11 cellular contexts compared by ENCODE assay signal in the genomic region with DNA sequence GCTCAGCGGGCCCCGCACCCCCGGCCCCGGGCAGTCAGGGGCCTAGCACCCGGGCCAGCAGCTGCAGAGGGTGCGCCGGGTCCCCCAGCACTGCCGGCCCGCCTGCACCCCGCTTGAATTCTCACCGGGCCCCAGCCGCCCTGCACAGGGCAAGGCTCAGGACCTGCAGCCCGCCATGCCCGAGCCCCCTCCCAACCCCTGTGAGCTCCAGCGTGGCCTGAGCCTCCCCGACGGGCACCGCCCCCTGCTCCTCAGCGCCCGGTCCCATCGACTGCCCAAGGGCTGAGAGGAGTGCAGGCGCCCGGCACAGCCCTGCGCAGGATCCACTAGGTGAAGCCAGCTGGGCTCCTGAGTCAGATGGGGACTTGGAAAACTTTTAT. TPM values are rescaled to one million over a fixed set of nuclear protein-coding genes. Genes with fewer than 3 reads are reported as not detected.
DNase-seq lines count a peak whose midpoint lies in the region; ATAC-seq and TF ChIP-seq lines count a peak whose summit lies in the region.
"Had no signal": no experiment of that assay in that cellular context is flagged by ENCODE, and none has a peak within 500 bp of the region (broad histone marks: within the 10 kb centered on the region; RNA-seq: fewer than 3 reads in every experiment).

No MANE protein-coding gene starts in this region.

- no peaks in the 10 kb centered on the region for H4K20me1 ChIP-seq in DND-41 (ENCODE audit: insufficient read depth, low read length)

- ATAC-seq in CD4-positive, CD25-positive, alpha-beta regulatory T cell (ENCODE audit: low read depth in 2 of 2): no peak
- no peak for ATAC-seq in DND-41 (ENCODE audit: insufficient read depth, low read depth)
- no peak for ATAC-seq in activated T-helper 17 cell treated with anti-CD3 and anti-CD28 coated beads, Interleukin-2, amount 50 U/mL, for 72 hours (replicated peaks)
- ATAC-seq in naive thymus-derived CD4-positive, alpha-beta T cell: no peak
- ATAC-seq: effector memory CD8-positive, alpha-beta T cell had no signal

- CTCF ChIA-PET in naive thymus-derived CD4-positive, alpha-beta T cell (lab: Charles Lee): no interaction called here

- TF ChIP-seq EP300 in tibial nerve (IDR thresholded peaks at IDR 0.05): no peak

- no peak for TF ChIP-seq CTCF in DND-41 (IDR thresholded peaks at IDR 0.05; ENCODE audit: borderline replicate concordance, extremely low read depth, low read length, poor library complexity, severe bottlenecking)
- no peak for TF ChIP-seq CTCF in tibial nerve (IDR thresholded peaks at IDR 0.05)

- H3K4me1 ChIP-seq in CD4-positive, CD25-positive, alpha-beta regulatory T cell (ENCODE audit: control insufficient read depth, insufficient read depth, low read length, poor library complexity, severe bottlenecking): peaks cover 27% of the 10 kb centered on the region
- peaks cover 27% of the 10 kb centered on the region for H3K4me1 ChIP-seq in DND-41 (ENCODE audit: insufficient read depth, low read length)
- H3K4me1 ChIP-seq in naive thymus-derived CD4-positive, alpha-beta T cell (ENCODE audit: control insufficient read depth in 2 of 2, insufficient read depth in 2 of 2, low read length in 2 of 2): peaks cover 6 to 8% of the 10 kb centered on the region in 2 donors
- H3K4me1 ChIP-seq in tibial nerve: peaks cover 0 to 28% (median 12%) of the 10 kb centered on the region in 4 donors

- 96 to 99% methylated on average over 16 to 24 of the region's 24 CpGs for WGBS in tibial nerve, 2 donors

- no peak overlapping the region for H3K4me3 ChIP-seq in CD4-positive, CD25-positive, alpha-beta regulatory T cell (ENCODE audit: low read depth, low read length)
- H3K4me3 ChIP-seq in DND-41 (ENCODE audit: low read depth in 1 of 2, low read length in 2 of 2): no peak overlapping the region
- no peak overlapping the region for H3K4me3 ChIP-seq in naive thymus-derived CD4-positive, alpha-beta T cell (ENCODE audit: low read length)
- no peak overlapping the region for H3K4me3 ChIP-seq in tibial nerve

- no peaks in the 10 kb centered on the region for H3K9me3 ChIP-seq in CD4-positive, CD25-positive, alpha-beta regulatory T cell (ENCODE audit: control insufficient read depth in 2 of 2, low read length in 2 of 2)
- H3K9me3 ChIP-seq in DND-41 (ENCODE audit: insufficient read depth, low read length, severe bottlenecking): no peaks in the 10 kb centered on the region
- no peaks in the 10 kb centered on the region for H3K9me3 ChIP-seq in naive thymus-derived CD4-positive, alpha-beta T cell (ENCODE audit: control insufficient read depth in 2 of 3, low read length in 3 of 3)
- no peaks in the 10 kb centered on the region for H3K9me3 ChIP-seq in tibial nerve
- H3K9me3 ChIP-seq: upper lobe of left lung had no signal

- peaks cover 55% of the 10 kb centered on the region for H3K79me2 ChIP-seq in DND-41 (ENCODE audit: insufficient read depth, low read length)

- no peaks in the 10 kb centered on the region for H3K27me3 ChIP-seq in CD4-positive, CD25-positive, alpha-beta regulatory T cell (ENCODE audit: control insufficient read depth, insufficient read depth, low read length)
- no peaks in the 10 kb centered on the region for H3K27me3 ChIP-seq in DND-41 (ENCODE audit: insufficient read depth, low read length, poor library complexity)
- no peaks in the 10 kb centered on the region for H3K27me3 ChIP-seq in naive thymus-derived CD4-positive, alpha-beta T cell (ENCODE audit: control insufficient read depth in 2 of 2, insufficient read depth in 2 of 2, low read length in 2 of 2)
- no peaks in the 10 kb centered on the region for H3K27me3 ChIP-seq in tibial nerve
- H3K27me3 ChIP-seq: upper lobe of left lung had no signal

- H3K9me3 Mint-ChIP-seq in CD4-positive, CD25-positive, alpha-beta regulatory T cell: no peaks in the 10 kb centered on the region
- no peaks in the 10 kb centered on the region for H3K9me3 Mint-ChIP-seq in activated T-helper 17 cell treated with anti-CD3 and anti-CD28 coated beads, Interleukin-2, amount 50 U/mL, for 72 hours
- peaks cover 0 to 2% (median 0%) of the 10 kb centered on the region in 11 donors for H3K9me3 Mint-ChIP-seq in naive thymus-derived CD4-positive, alpha-beta T cell
- H3K9me3 Mint-ChIP-seq: effector memory CD8-positive, alpha-beta T cell had no signal

- H2AFZ ChIP-seq in DND-41 (ENCODE audit: low read depth, low read length): no peak overlapping the region

- H3K4me3 Mint-ChIP-seq in CD4-positive, CD25-positive, alpha-beta regulatory T cell: peak overlapping the region; percentile 57 to 84 (median 76)
- peak overlapping the region; percentile 59 for H3K4me3 Mint-ChIP-seq in activated T-helper 17 cell treated with anti-CD3 and anti-CD28 coated beads, Interleukin-2, amount 50 U/mL, for 72 hours
- peak overlapping the region in 8 of 10 donors; percentile 47 to 77 (median 58) for H3K4me3 Mint-ChIP-seq in naive thymus-derived CD4-positive, alpha-beta T cell

- peak overlapping the region; percentile 8; the same call in 1 of the 2 replicates for H3K4me2 ChIP-seq in DND-41 (ENCODE audit: insufficient read depth, low read length)

- H3K27me3 Mint-ChIP-seq in CD4-positive, CD25-positive, alpha-beta regulatory T cell: no peaks in the 10 kb centered on the region
- H3K27me3 Mint-ChIP-seq in activated T-helper 17 cell treated with anti-CD3 and anti-CD28 coated beads, Interleukin-2, amount 50 U/mL, for 72 hours: no peaks in the 10 kb centered on the region
- H3K27me3 Mint-ChIP-seq in naive thymus-derived CD4-positive, alpha-beta T cell: no peaks in the 10 kb centered on the region
- H3K27me3 Mint-ChIP-seq: effector memory CD8-positive, alpha-beta T cell had no signal

- intact Hi-C loops in naive thymus-derived CD4-positive, alpha-beta T cell (cut with micrococcal nuclease): loop anchor here in 1 of 2 donors (5.0 kb wide), 1 partner anchor 305 kb away; a partner anchor contains a TSS

- peaks cover 10% of the 10 kb centered on the region for H3K36me3 Mint-ChIP-seq in CD4-positive, CD25-positive, alpha-beta regulatory T cell
- peaks cover 63% of the 10 kb centered on the region for H3K36me3 Mint-ChIP-seq in activated T-helper 17 cell treated with anti-CD3 and anti-CD28 coated beads, Interleukin-2, amount 50 U/mL, for 72 hours (ENCODE audit: low read depth)
- H3K36me3 Mint-ChIP-seq in naive thymus-derived CD4-positive, alpha-beta T cell: peaks cover 0 to 19% (median 7%) of the 10 kb centered on the region in 5 donors

- H3K27ac ChIP-seq in CD4-positive, CD25-positive, alpha-beta regulatory T cell (ENCODE audit: insufficient read depth, low read length, poor library complexity, severe bottlenecking): no peak overlapping the region
- H3K27ac ChIP-seq in DND-41 (ENCODE audit: low read length) (no peak overlapping the region), tibial nerve (no peak overlapping the region)
- no peak overlapping the region for H3K27ac ChIP-seq in naive thymus-derived CD4-positive, alpha-beta T cell (ENCODE audit: low read depth, low read length)

- POLR2A ChIA-PET in naive thymus-derived CD4-positive, alpha-beta T cell (lab: Charles Lee): interaction anchor here (0.7 to 2.3 kb wide), 3 partner anchors 9 to 45 kb away, joined by 3 to 9 read pairs (median 4); a partner anchor contains a TSS

- peaks cover 10 to 44% (median 19%) of the 10 kb centered on the region in 4 donors for H3K4me1 Mint-ChIP-seq in CD4-positive, CD25-positive, alpha-beta regulatory T cell
- H3K4me1 Mint-ChIP-seq in activated T-helper 17 cell treated with anti-CD3 and anti-CD28 coated beads, Interleukin-2, amount 50 U/mL, for 72 hours: peaks cover 3% of the 10 kb centered on the region
- peaks cover 14 to 44% (median 36%) of the 10 kb centered on the region in 7 donors for H3K4me1 Mint-ChIP-seq in naive thymus-derived CD4-positive, alpha-beta T cell

- no peak for TF ChIP-seq POLR2A in tibial nerve (IDR thresholded peaks at IDR 0.05)

- no peak overlapping the region for H3K9ac ChIP-seq in DND-41 (ENCODE audit: low read depth, low read length)

- peaks cover 8% of the 10 kb centered on the region for H3K36me3 ChIP-seq in CD4-positive, CD25-positive, alpha-beta regulatory T cell (ENCODE audit: control insufficient read depth, insufficient read depth, low read length)
- H3K36me3 ChIP-seq in DND-41 (ENCODE audit: insufficient read depth, low read length) (peaks cover 22% of the 10 kb centered on the region), tibial nerve (peaks cover 0 to 16% (median 0%) of the 10 kb centered on the region in 3 donors)
- peaks cover 0 to 10% (median 0%) of the 10 kb centered on the region in 3 experiments for H3K36me3 ChIP-seq in naive thymus-derived CD4-positive, alpha-beta T cell (ENCODE audit: control insufficient read depth in 2 of 3, insufficient read depth in 3 of 3, low read length in 3 of 3)

- H3K27ac Mint-ChIP-seq in CD4-positive, CD25-positive, alpha-beta regulatory T cell: no peak overlapping the region
- no peak overlapping the region for H3K27ac Mint-ChIP-seq in activated T-helper 17 cell treated with anti-CD3 and anti-CD28 coated beads, Interleukin-2, amount 50 U/mL, for 72 hours
- H3K27ac Mint-ChIP-seq in naive thymus-derived CD4-positive, alpha-beta T cell: peak overlapping the region in 4 of 9 donors; percentile 25 to 80 (median 76)

- DNase-seq in CD4-positive, CD25-positive, alpha-beta regulatory T cell: no peak
- no peak for DNase-seq in DND-41
- no peak for DNase-seq in naive thymus-derived CD4-positive, alpha-beta T cell
- no peak for DNase-seq in COLO829 (ENCODE audit: low spot score)
- no peak for DNase-seq in AG08396 (ENCODE audit: low spot score)
- DNase-seq in tibial nerve (ENCODE audit: low spot score in 2 of 2): no peak
- DNase-seq in NCI-H510A treated with DMSO at 0.1 percent for 48 hours (lab: John Stamatoyannopoulos, UW): no peak
- DNase-seq: DMS 273 treated with DMSO at 0.1 percent for 48 hours; effector memory CD8-positive, alpha-beta T cell had no signal

RNA-seq across cellular contexts. Expression of a gene that starts 1.7 kb away (rescaled TPM):
- total RNA-seq in CD4-positive, CD25-positive, alpha-beta regulatory T cell: 5.7 TPM
- 1 to 10 TPM; 1.0 to 4.1 (median 1.8) TPM for polyA plus RNA-seq in CD4-positive, CD25-positive, alpha-beta regulatory T cell
- 10 to 100 TPM; 80.3 to 93.4 TPM for total RNA-seq in activated T-helper 17 cell treated with anti-CD3 and anti-CD28 coated beads, Interleukin-2, amount 50 U/mL, for 72 hours
- 10 to 100 TPM in 1 of 5 experiments, 1 to 10 TPM in 4; 2.6 to 54.1 (median 5.4) TPM for total RNA-seq in naive thymus-derived CD4-positive, alpha-beta T cell
- polyA plus RNA-seq in naive thymus-derived CD4-positive, alpha-beta T cell: 1 to 10 TPM; 1.1 to 3.0 TPM
- 1 to 10 TPM; 4.6 to 9.8 (median 6.9) TPM for total RNA-seq in tibial nerve

RNA-seq across cellular contexts. Expression of a gene that starts 44.1 kb away (rescaled TPM):
- total RNA-seq in CD4-positive, CD25-positive, alpha-beta regulatory T cell: 65.0 TPM
- polyA plus RNA-seq in CD4-positive, CD25-positive, alpha-beta regulatory T cell: 100 to 1,000 TPM in 2 of 4 donors, 10 to 100 TPM in 2; 93.6 to 104 (median 97.3) TPM
- 10 to 100 TPM; 47.2 to 83.1 TPM for total RNA-seq in activated T-helper 17 cell treated with anti-CD3 and anti-CD28 coated beads, Interleukin-2, amount 50 U/mL, for 72 hours
- 10 to 100 TPM; 44.6 to 83.0 (median 64.3) TPM for total RNA-seq in naive thymus-derived CD4-positive, alpha-beta T cell
- polyA plus RNA-seq in naive thymus-derived CD4-positive, alpha-beta T cell: 10 to 100 TPM; 72.2 to 93.2 TPM
- total RNA-seq in tibial nerve: 10 to 100 TPM; 61.7 to 80.0 (median 73.5) TPM
